28 cellular contexts compared by ENCODE assay signal in the genomic region with DNA sequence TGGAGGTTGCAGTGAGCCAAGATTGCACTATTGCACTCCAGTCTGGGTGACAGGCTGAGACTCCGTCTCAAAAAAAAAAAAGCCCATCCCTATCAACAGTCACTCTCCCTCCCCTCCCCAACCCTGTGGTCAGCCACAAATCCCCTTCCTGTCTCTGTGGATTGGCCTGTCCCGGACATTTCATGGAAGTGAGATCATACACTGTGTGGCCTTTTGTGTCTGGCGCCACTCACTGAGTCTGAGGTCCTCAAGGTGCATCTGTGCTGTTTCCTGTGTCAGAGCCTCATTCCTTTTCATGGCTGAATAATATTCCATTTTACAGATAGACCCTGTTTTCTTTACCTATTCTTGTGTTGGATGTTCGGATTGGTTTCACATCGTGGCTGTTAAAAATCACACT.
DNase-seq lines count a peak whose midpoint lies in the region; ATAC-seq and TF ChIP-seq lines count a peak whose summit lies in the region.
"Had no signal": no experiment of that assay in that cellular context is flagged by ENCODE, and none has a peak within 500 bp of the region (broad histone marks: within the 10 kb centered on the region; RNA-seq: fewer than 3 reads in every experiment).

No MANE protein-coding gene starts in this region.

- TF ChIP-seq CTCF in NB4 (IDR thresholded peaks at IDR 0.05; ENCODE audit: low read depth, low read length) (no peak), neural progenitor cell (IDR thresholded peaks at IDR 0.05) (no peak), Calu3 (IDR thresholded peaks at IDR 0.05; ENCODE audit: unreplicated experiment) (no peak), psoas muscle (IDR thresholded peaks at IDR 0.05) (no peak)

- CTCF ChIA-PET in Calu3 (lab: Charles Lee): no interaction called here

- no peak overlapping the region for H3K27ac ChIP-seq in neural progenitor cell
- H3K27ac ChIP-seq in psoas muscle: no peak overlapping the region
- H3K27ac ChIP-seq: BLaER1, brain microvascular endothelial cell, gastroesophageal sphincter, GM23248, VCaP had no signal

- H3K27me3 Mint-ChIP-seq in neural progenitor cell (ENCODE audit: insufficient read depth, low read depth) (peaks cover 8% of the 10 kb centered on the region), Calu3 (ENCODE audit: unreplicated experiment) (no peaks in the 10 kb centered on the region)

- no peak overlapping the region for H3K9ac ChIP-seq in neural progenitor cell
- H3K9ac ChIP-seq: BLaER1, GM23248, SK-N-SH had no signal

- intact Hi-C loops in Calu3 (cut with micrococcal nuclease; ENCODE audit: unreplicated experiment) (no loop called here), psoas muscle (cut with DNase I) (no loop called here)

- H3K4me3 ChIP-seq in NB4 (ENCODE audit: low read depth, low read length) (no peak overlapping the region), neural progenitor cell (no peak overlapping the region), psoas muscle (no peak overlapping the region)
- H3K4me3 ChIP-seq: BLaER1, gastroesophageal sphincter, GM12878, GM23248 had no signal

- H3K4me3 Mint-ChIP-seq in neural progenitor cell: no peak overlapping the region
- no peak overlapping the region for H3K4me3 Mint-ChIP-seq in Calu3 (ENCODE audit: low read depth, unreplicated experiment)
- H3K4me3 Mint-ChIP-seq: immature natural killer cell; mesothelial cell of epicardium; naive thymus-derived CD4-positive, alpha-beta T cell; stimulated activated naive CD8-positive, alpha-beta T cell treated with anti-CD3 and anti-CD28 coated beads, Interleukin-15, Interleukin-2, amounts not matched to agents 100 ng/mL and 50 ng/mL, for 24 hours had no signal

- peaks cover 45% of the 10 kb centered on the region for H3F3A ChIP-seq in neural progenitor cell (ENCODE audit: low read depth)

- H3K9me3 ChIP-seq in neural progenitor cell (ENCODE audit: low read depth) (no peaks in the 10 kb centered on the region), psoas muscle (no peaks in the 10 kb centered on the region)
- H3K9me3 ChIP-seq: BLaER1, gastroesophageal sphincter, SK-N-SH had no signal

- no peak overlapping the region for H2AFZ ChIP-seq in neural progenitor cell (replicated peaks)
- H2AFZ ChIP-seq: GM23248 had no signal

- H3K4me1 ChIP-seq in neural progenitor cell (peaks cover 18% of the 10 kb centered on the region), psoas muscle (no peaks in the 10 kb centered on the region)
- H3K4me1 ChIP-seq: BLaER1, gastroesophageal sphincter had no signal

- H3K4me2 ChIP-seq in neural progenitor cell: no peak overlapping the region
- H3K4me2 ChIP-seq: BLaER1, SK-N-SH had no signal

- WGBS in psoas muscle, 3 donors: 80 to 85% (median 85%) methylated on average over 4 to 5 of the region's 5 CpGs

- peak; percentile 61 for DNase-seq in EH (ENCODE audit: low read depth)
- peak; percentile 54 for DNase-seq in NB4 (ENCODE audit: low read depth)
- peak; percentile 19 for DNase-seq in amniotic epithelial cell (ENCODE audit: low read depth)
- no peak for DNase-seq in neural progenitor cell (ENCODE audit: low spot score)
- DNase-seq in Calu3: no peak
- no peak for DNase-seq in activated gamma-delta T cell treated with Interleukin-2 at 50 U/mL for 16 hours
- no peak for DNase-seq in psoas muscle
- DNase-seq: activated CD4-positive, alpha-beta T cell treated with anti-CD3 and anti-CD28 coated beads for 4 hours; activated T-cell treated with anti-CD3 and anti-CD28 coated beads, Interleukin-2, amount 50 U/mL, for 1 hour; brain microvascular endothelial cell; DMS79; GM23248; immature natural killer cell; left ventricle myocardium superior; naive thymus-derived CD4-positive, alpha-beta T cell; NCI-H1436; NCI-H2081 treated with DMSO at 0.1 percent for 48 hours; NCI-H226; NCI-H748 treated with DMSO at 0.1 percent for 48 hours; SK-N-SH; T-helper 2 cell had no signal

- TF ChIP-seq POLR2A in NB4 (IDR thresholded peaks at IDR 0.05; ENCODE audit: extremely low read depth, insufficient read length): no peak

- H3K36me3 Mint-ChIP-seq in neural progenitor cell: peaks cover 6% of the 10 kb centered on the region
- no peaks in the 10 kb centered on the region for H3K36me3 Mint-ChIP-seq in Calu3 (ENCODE audit: insufficient read depth, unreplicated experiment)
- H3K36me3 Mint-ChIP-seq: immature natural killer cell; mesothelial cell of epicardium; naive thymus-derived CD4-positive, alpha-beta T cell had no signal

- H3K36me3 ChIP-seq in neural progenitor cell (no peaks in the 10 kb centered on the region), psoas muscle (ENCODE audit: insufficient read depth in 1 of 2, low read depth in 1 of 2) (no peaks in the 10 kb centered on the region)
- H3K36me3 ChIP-seq: BLaER1, brain microvascular endothelial cell, gastroesophageal sphincter had no signal

- H4K20me1 ChIP-seq in neural progenitor cell (ENCODE audit: low read depth): no peaks in the 10 kb centered on the region
- H4K20me1 ChIP-seq: BLaER1 had no signal

- H3K27me3 ChIP-seq in neural progenitor cell: no peaks in the 10 kb centered on the region
- H3K27me3 ChIP-seq in psoas muscle (ENCODE audit: insufficient read depth in 3 of 3, low read length in 2 of 3): peaks cover 0 to 7% (median 2%) of the 10 kb centered on the region in 3 donors
- H3K27me3 ChIP-seq: BLaER1, brain microvascular endothelial cell, gastroesophageal sphincter had no signal

- BruUV-seq in Calu3 (replicated peaks; lab: Mats Ljungman, UMichigan): no TSS peak

- H3K27ac Mint-ChIP-seq in neural progenitor cell: peak overlapping the region; percentile 59
- H3K27ac Mint-ChIP-seq in Calu3 (ENCODE audit: unreplicated experiment): no peak overlapping the region
- H3K27ac Mint-ChIP-seq: immature natural killer cell; mesothelial cell of epicardium; naive thymus-derived CD4-positive, alpha-beta T cell; stimulated activated naive CD8-positive, alpha-beta T cell treated with anti-CD3 and anti-CD28 coated beads, Interleukin-15, Interleukin-2, amounts not matched to agents 100 ng/mL and 50 ng/mL, for 24 hours had no signal

- H3K9me3 Mint-ChIP-seq in neural progenitor cell (no peaks in the 10 kb centered on the region), Calu3 (ENCODE audit: low read depth, unreplicated experiment) (no peaks in the 10 kb centered on the region)
- H3K9me3 Mint-ChIP-seq: immature natural killer cell; mesothelial cell of epicardium; stimulated activated naive CD8-positive, alpha-beta T cell treated with anti-CD3 and anti-CD28 coated beads, Interleukin-15, Interleukin-2, amounts not matched to agents 100 ng/mL and 50 ng/mL, for 24 hours had no signal

- ATAC-seq in GM21717 (IDR thresholded peaks at IDR 0.05; ENCODE audit: unreplicated experiment) (no peak), psoas muscle (no peak)
- ATAC-seq: gastroesophageal sphincter; GM12878; left ventricle myocardium superior; naive thymus-derived CD4-positive, alpha-beta T cell had no signal

- no peaks in the 10 kb centered on the region for H3K79me2 ChIP-seq in neural progenitor cell (ENCODE audit: low read depth)

- H3K4me1 Mint-ChIP-seq in neural progenitor cell (peaks cover 48% of the 10 kb centered on the region), Calu3 (ENCODE audit: low read depth, unreplicated experiment) (no peaks in the 10 kb centered on the region)

Comparison
In these comparisons a context has a peak if more than half of its experiments do, and no peak if none do; other contexts are left out.
1. DNase-seq: peak in EH (single experiment), NB4 (single experiment) and amniotic epithelial cell (single experiment); none in neural progenitor cell (single experiment), Calu3 (single experiment), activated gamma-delta T cell treated with Interleukin-2 at 50 U/mL for 16 hours (single experiment) and psoas muscle (0 of 2).